ENCODE assay signal across 8 cellular contexts in the genomic region with DNA sequence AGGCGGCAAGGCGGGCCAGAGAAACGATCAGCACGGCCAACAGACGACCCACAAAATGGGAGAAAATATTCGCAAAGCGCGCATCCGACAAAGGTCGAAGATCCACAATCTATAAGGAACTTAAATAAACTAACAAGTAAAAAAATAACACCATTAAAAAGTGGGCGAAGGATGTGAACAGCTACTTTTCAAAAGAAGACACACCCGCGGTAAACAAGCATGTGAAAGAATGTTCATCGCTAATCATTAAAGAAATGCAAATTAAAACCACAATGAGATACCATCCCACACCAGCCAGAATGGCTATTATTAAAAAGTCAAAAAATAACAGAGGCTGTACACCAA.
A peak's percentile ranks its signal among the peaks of the same experiment; 100 is the strongest.
DNase-seq lines count a peak whose midpoint lies in the region; ATAC-seq, FAIRE-seq and TF ChIP-seq lines count a peak whose summit lies in the region.

No MANE protein-coding gene starts in this region.

- H3K4me3 ChIP-seq in SK-N-MC (peak overlapping the region; percentile 90), iPS-18a (ENCODE audit: low read length) (peak overlapping the region; percentile 73), testis (peak overlapping the region; percentile 63 to 76)

- no peaks in the 10 kb centered on the region for H3K9me3 Mint-ChIP-seq in activated CD8-positive, alpha-beta memory T cell treated with anti-CD3 and anti-CD28 coated beads, Interleukin-2, amount 10 ng/mL, durations not matched to agents 7 days and 5 days (ENCODE audit: low read depth)

- peaks cover 14% of the 10 kb centered on the region for H3K27me3 Mint-ChIP-seq in activated CD8-positive, alpha-beta memory T cell treated with anti-CD3 and anti-CD28 coated beads, Interleukin-2, amount 10 ng/mL, durations not matched to agents 7 days and 5 days

- CTCF ChIA-PET in activated CD8-positive, alpha-beta memory T cell treated with anti-CD3 and anti-CD28 coated beads, Interleukin-2, amount 10 ng/mL, durations not matched to agents 7 days and 5 days (lab: Charles Lee): interaction anchor here (0.8 to 4.1 kb wide), 44 partner anchors 9 to 564 kb away, joined by 3 to 53 read pairs (median 4); a partner anchor contains a TSS

- no peak for ATAC-seq in activated CD8-positive, alpha-beta memory T cell treated with anti-CD3 and anti-CD28 coated beads, Interleukin-2, amount 10 ng/mL, durations not matched to agents 7 days and 5 days

- WGBS in testis, 2 donors: 12 to 17% methylated on average over 14 of the region's 14 CpGs

- no peaks in the 10 kb centered on the region for H3K36me3 Mint-ChIP-seq in activated CD8-positive, alpha-beta memory T cell treated with anti-CD3 and anti-CD28 coated beads, Interleukin-2, amount 10 ng/mL, durations not matched to agents 7 days and 5 days

- intact Hi-C loops in testis (cut with DNase I; ENCODE audit: low total_unique reads): no loop called here

- H3K9ac ChIP-seq in SK-N-MC (ENCODE audit: insufficient read length) (peak overlapping the region; percentile 91), iPS-18a (ENCODE audit: low read length) (peak overlapping the region; percentile 84)

- no peak for DNase-seq in activated CD8-positive, alpha-beta memory T cell treated with anti-CD3 and anti-CD28 coated beads, Interleukin-2, amount 10 ng/mL, durations not matched to agents 7 days and 5 days
- DNase-seq in activated CD8-positive, alpha-beta memory T cell treated with anti-CD3 and anti-CD28 coated beads, Interleukin-2, amount 50 U/mL, for 4 hours: no peak
- DNase-seq in SK-N-MC (ENCODE audit: low read depth, low spot score) (no peak), testis (no peak), H54 (ENCODE audit: insufficient read length, low spot score) (no peak), RPMI8226 (no peak), NCI-H187 (lab: John Stamatoyannopoulos, UW) (no peak)

- no peak overlapping the region for H3K27ac ChIP-seq in SK-N-MC
- H3K27ac ChIP-seq in iPS-18a (ENCODE audit: low read length): no peak overlapping the region
- H3K27ac ChIP-seq in testis: peak overlapping the region in 1 of 2 donors; percentile 82

- no peak overlapping the region for H3K27ac Mint-ChIP-seq in activated CD8-positive, alpha-beta memory T cell treated with anti-CD3 and anti-CD28 coated beads, Interleukin-2, amount 10 ng/mL, durations not matched to agents 7 days and 5 days

- no peak for TF ChIP-seq CTCF in testis (IDR thresholded peaks at IDR 0.05)

- H3K4me1 Mint-ChIP-seq in activated CD8-positive, alpha-beta memory T cell treated with anti-CD3 and anti-CD28 coated beads, Interleukin-2, amount 10 ng/mL, durations not matched to agents 7 days and 5 days: peaks cover 10% of the 10 kb centered on the region

- TF ChIP-seq POLR2A in testis (IDR thresholded peaks at IDR 0.05): no peak
- no peak for TF ChIP-seq POLR2A in H54 (IDR thresholded peaks at IDR 0.05; ENCODE audit: low read depth, low read length)

- no peak for FAIRE-seq in H54 (lab: Jason Lieb, UNC)

- H3K27me3 ChIP-seq in iPS-18a (ENCODE audit: control insufficient read depth, insufficient read depth, low read length) (no peaks in the 10 kb centered on the region), testis (no peaks in the 10 kb centered on the region)

- H3K36me3 ChIP-seq in SK-N-MC (ENCODE audit: insufficient read depth, low read length) (no peaks in the 10 kb centered on the region), iPS-18a (ENCODE audit: control insufficient read depth, low read depth, low read length) (no peaks in the 10 kb centered on the region), testis (ENCODE audit: low read depth, missing control alignments) (no peaks in the 10 kb centered on the region)

- no peaks in the 10 kb centered on the region for H3K9me3 ChIP-seq in SK-N-MC (ENCODE audit: low read depth, low read length)
- H3K9me3 ChIP-seq in iPS-18a (ENCODE audit: control insufficient read depth, low read depth, low read length): no peaks in the 10 kb centered on the region
- H3K9me3 ChIP-seq in testis: no peaks in the 10 kb centered on the region

- H3K4me1 ChIP-seq in iPS-18a (ENCODE audit: control insufficient read depth, low read depth, low read length) (peaks cover 12% of the 10 kb centered on the region), testis (peaks cover 24% of the 10 kb centered on the region)

- peak overlapping the region; percentile 64 for H3K4me3 Mint-ChIP-seq in activated CD8-positive, alpha-beta memory T cell treated with anti-CD3 and anti-CD28 coated beads, Interleukin-2, amount 10 ng/mL, durations not matched to agents 7 days and 5 days
